9 cellular contexts compared by ENCODE assay signal in the genomic region with DNA sequence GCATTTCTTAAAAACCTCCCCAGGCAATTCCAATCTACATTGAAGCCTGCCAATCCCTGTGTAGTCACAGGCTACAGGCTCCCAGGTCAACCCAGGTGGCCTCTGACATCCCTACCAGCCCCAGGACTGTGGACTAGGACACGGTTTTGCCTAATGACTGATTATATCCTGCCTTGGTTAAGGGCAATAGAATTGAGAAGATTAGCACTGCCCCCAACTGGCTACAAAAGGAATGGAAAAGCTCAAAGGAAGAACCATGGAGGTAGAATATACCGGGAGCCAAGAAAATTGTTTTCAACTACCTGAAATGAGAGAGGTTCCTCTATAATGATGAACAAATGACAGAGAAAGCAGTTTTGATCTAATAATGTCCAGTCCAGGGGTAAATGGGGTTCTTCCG.
DNase-seq lines count a peak whose midpoint lies in the region; ATAC-seq and TF ChIP-seq lines count a peak whose summit lies in the region.
"Had no signal": no experiment of that assay in that cellular context is flagged by ENCODE, and none has a peak within 500 bp of the region (broad histone marks: within the 10 kb centered on the region; RNA-seq: fewer than 3 reads in every experiment).

No MANE protein-coding gene starts in this region.

- DNase-seq in GM03348 (ENCODE audit: low spot score): peak; percentile 40
- no peak for DNase-seq in astrocyte of the cerebellum (ENCODE audit: low read depth)
- no peak for DNase-seq in natural killer cell
- DNase-seq in NK-92 (lab: John Stamatoyannopoulos, UW; ENCODE audit: unreplicated experiment): no peak
- no peak for DNase-seq in suprapubic skin (ENCODE audit: low spot score in 2 of 2)
- no peak for DNase-seq in stimulated activated CD4-positive, alpha-beta T cell treated with anti-CD3 and anti-CD28 coated beads, Interleukin-4, amount 100 ng/mL, for 24 hours
- DNase-seq: IMR-90 had no signal

- 78% methylated on average over 3 of the region's 3 CpGs for WGBS in suprapubic skin

- peaks cover 4 to 6% of the 10 kb centered on the region in 2 donors for H3K4me1 Mint-ChIP-seq in natural killer cell

- H3K4me3 ChIP-seq in astrocyte of the cerebellum (ENCODE audit: low read depth, low read length): no peak overlapping the region
- H3K4me3 ChIP-seq in suprapubic skin: no peak overlapping the region

- TF ChIP-seq CTCF in astrocyte of the cerebellum (IDR thresholded peaks at IDR 0.05; ENCODE audit: low read depth, low read length, missing control alignments) (peak; percentile 50), natural killer cell (IDR thresholded peaks at IDR 0.05) (peak; percentile 12), suprapubic skin (IDR thresholded peaks at IDR 0.05) (peak in 1 of 2 donors; percentile 15)

- H3K36me3 Mint-ChIP-seq in natural killer cell: no peaks in the 10 kb centered on the region

- H3K27ac ChIP-seq in suprapubic skin: no peak overlapping the region

- H3K9me3 ChIP-seq in suprapubic skin: no peaks in the 10 kb centered on the region

- H3K27me3 Mint-ChIP-seq in natural killer cell (ENCODE audit: low read depth in 2 of 2): peaks cover 7% of the 10 kb centered on the region in 2 donors

- no peak for TF ChIP-seq POLR2A in suprapubic skin (IDR thresholded peaks at IDR 0.05)

- H3K9me3 Mint-ChIP-seq in natural killer cell: no peaks in the 10 kb centered on the region

- no peaks in the 10 kb centered on the region for H3K27me3 ChIP-seq in suprapubic skin

- peak; percentile 55 for ATAC-seq in HG03378 (IDR thresholded peaks at IDR 0.05; ENCODE audit: unreplicated experiment)
- ATAC-seq in natural killer cell: peak in 1 of 3 donors; percentile 48
- ATAC-seq in HG02623 (IDR thresholded peaks at IDR 0.05; ENCODE audit: unreplicated experiment): no peak

- in situ Hi-C loops in astrocyte of the cerebellum (cut with HindIII; ENCODE audit: low sequenced_read_pairs): no loop called here

- no peaks in the 10 kb centered on the region for H3K36me3 ChIP-seq in suprapubic skin

- H3K4me3 Mint-ChIP-seq in natural killer cell: no peak overlapping the region

- TF ChIP-seq EP300 in suprapubic skin (IDR thresholded peaks at IDR 0.05): no peak

- no peaks in the 10 kb centered on the region for H3K4me1 ChIP-seq in suprapubic skin

- intact Hi-C loops in natural killer cell (cut with micrococcal nuclease): loop anchor here (1.0 kb wide), 1 partner anchor 301 kb away; no protein-coding TSS in a partner anchor

- no peak overlapping the region for H3K27ac Mint-ChIP-seq in natural killer cell
